Comparison of ENCODE assay signal across 13 cellular contexts in genomic region chr21:35779690-35780570, GRCh38.
DNase-seq lines count a peak whose midpoint lies in the region; ATAC-seq and TF ChIP-seq lines count a peak whose summit lies in the region.
"Had no signal": no experiment of that assay in that cellular context is flagged by ENCODE, and none has a peak within 500 bp of the region (broad histone marks: within the 10 kb centered on the region; RNA-seq: fewer than 3 reads in every experiment).

No MANE protein-coding gene starts in this region.

- intact Hi-C loops in left ventricle myocardium inferior (cut with micrococcal nuclease), result no loop called here
- intact Hi-C loops in colonic mucosa (cut with DNase I), result no loop called here

- H3K4me3 ChIP-seq in left ventricle myocardium inferior (no peak overlapping the region), right atrium auricular region (no peak overlapping the region), fibroblast of pulmonary artery (replicated peaks; ENCODE audit: low read depth, low read length) (no peak overlapping the region), colonic mucosa (no peak overlapping the region)
- H3K4me3 ChIP-seq: spleen had no signal

- no peak overlapping the region for H3K9ac ChIP-seq in colonic mucosa (ENCODE audit: low read depth in 2 of 2, low read length in 2 of 2)

- ATAC-seq in SK-N-SH treated with all-trans-retinoic acid at 6 μM for 48 hours, result peak; percentile 89
- no peak for ATAC-seq in HG03095 (IDR thresholded peaks at IDR 0.05; ENCODE audit: unreplicated experiment)

- TF ChIP-seq CTCF in left ventricle myocardium inferior (IDR thresholded peaks at IDR 0.05; ENCODE audit: borderline replicate concordance) (no peak), right atrium auricular region (IDR thresholded peaks at IDR 0.05) (no peak), fibroblast of pulmonary artery (IDR thresholded peaks at IDR 0.05; ENCODE audit: low read length, missing control alignments) (no peak), colonic mucosa (IDR thresholded peaks at IDR 0.05) (no peak)

- H3K9me3 ChIP-seq in left ventricle myocardium inferior (replicated peaks) (no peaks in the 10 kb centered on the region), right atrium auricular region (no peaks in the 10 kb centered on the region), colonic mucosa (no peaks in the 10 kb centered on the region)
- H3K9me3 ChIP-seq: spleen had no signal

- H3K27me3 ChIP-seq in left ventricle myocardium inferior (ENCODE audit: low read depth), result peaks cover 7% of the 10 kb centered on the region
- H3K27me3 ChIP-seq in right atrium auricular region, result no peaks in the 10 kb centered on the region
- no peaks in the 10 kb centered on the region for H3K27me3 ChIP-seq in colonic mucosa
- H3K27me3 ChIP-seq: spleen had no signal

- DNase-seq in left ventricle myocardium inferior (no peak), right atrium auricular region (ENCODE audit: low spot score) (no peak), fibroblast of pulmonary artery (ENCODE audit: low read depth) (peak; percentile 44), colonic mucosa (no peak), medulla oblongata (ENCODE audit: extremely low spot score) (no peak)
- no peak for DNase-seq in activated naive CD4-positive, alpha-beta T cell treated with Interleukin-2 at 50 U/mL for 16 hours
- DNase-seq: ACHN; activated CD4-positive, alpha-beta T cell treated with anti-CD3 and anti-CD28 coated beads, Interleukin-2, amount 10 ng/mL, durations not matched to agents 7 days and 5 days; NCI-H1105; NCI-H69; spleen had no signal

- H3K27ac ChIP-seq in left ventricle myocardium inferior (replicated peaks) (peak overlapping the region; percentile 4), right atrium auricular region (no peak overlapping the region), colonic mucosa (no peak overlapping the region)
- H3K27ac ChIP-seq: spleen had no signal

- H3K36me3 ChIP-seq in left ventricle myocardium inferior, result no peaks in the 10 kb centered on the region
- H3K36me3 ChIP-seq in right atrium auricular region, result no peaks in the 10 kb centered on the region
- H3K36me3 ChIP-seq in colonic mucosa, result no peaks in the 10 kb centered on the region
- H3K36me3 ChIP-seq: spleen had no signal

- H3K4me1 ChIP-seq in left ventricle myocardium inferior (peaks cover 9% of the 10 kb centered on the region), right atrium auricular region (peaks cover 0 to 16% of the 10 kb centered on the region in 2 donors), colonic mucosa (no peaks in the 10 kb centered on the region)
- H3K4me1 ChIP-seq: spleen had no signal

TF ChIP-seq in SK-N-SH treated with all-trans-retinoic acid at 6 μM for 48 hours, 23 proteins besides CTCF, POLR2A, EP300 and RAD21:
- no peak for TF ChIP-seq CSDC2 (CRISPR knock-in tag; IDR thresholded peaks at IDR 0.05)
- TF ChIP-seq ARNTL (CRISPR knock-in tag; IDR thresholded peaks at IDR 0.05; ENCODE audit: borderline replicate concordance, low read depth), result no peak
- no peak for TF ChIP-seq ZC3H10 (CRISPR knock-in tag; IDR thresholded peaks at IDR 0.05)
- no peak for TF ChIP-seq CSRNP3 (CRISPR knock-in tag; IDR thresholded peaks at IDR 0.05)
- no peak for TF ChIP-seq SNAI2 (CRISPR knock-in tag; IDR thresholded peaks at IDR 0.05)
- TF ChIP-seq TSHZ2 (CRISPR knock-in tag; IDR thresholded peaks at IDR 0.05), result no peak
- no peak for TF ChIP-seq ZFP3 (CRISPR knock-in tag; IDR thresholded peaks at IDR 0.05)
- no peak for TF ChIP-seq ESRRG (CRISPR knock-in tag; IDR thresholded peaks at IDR 0.05)
- no peak for TF ChIP-seq ZNF70 (CRISPR knock-in tag; IDR thresholded peaks at IDR 0.05)
TF ChIP-seq in SK-N-SH treated with all-trans-retinoic acid at 6 μM for 48 hours: peak in this region for 0.
